1 cellular context compared by ENCODE assay signal in the genomic region with DNA sequence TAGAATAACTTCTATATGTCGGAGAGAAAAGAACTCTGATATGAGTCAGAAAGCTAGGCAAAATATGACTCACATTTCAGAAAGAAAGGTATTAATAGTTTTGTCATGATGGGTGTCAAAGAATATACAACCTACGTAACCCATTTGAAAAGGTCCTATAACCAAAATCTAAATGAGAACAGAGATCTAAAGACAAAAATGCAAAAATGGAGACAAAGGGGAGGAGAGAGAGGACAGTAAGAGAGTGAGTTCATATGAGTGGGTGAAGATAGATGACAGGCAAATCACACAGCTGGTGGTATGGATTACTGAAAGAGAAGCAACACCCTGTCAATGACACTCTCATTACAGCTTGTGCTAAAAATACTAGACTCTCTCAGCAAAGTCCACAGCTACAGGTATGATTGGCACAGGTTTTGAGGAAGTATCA.
TF ChIP-seq lines count a peak whose summit lies in the region.

No MANE protein-coding gene starts in this region.

TF ChIP-seq in GM12878, 131 proteins besides CTCF, POLR2A, EP300 and RAD21 (continued from another document):
- TF ChIP-seq MEF2B (IDR thresholded peaks at IDR 0.05; ENCODE audit: partially characterized antibody, poor library complexity, severe bottlenecking): peak; percentile 55
- peak; percentile 80 for TF ChIP-seq MEF2A (IDR thresholded peaks at IDR 0.05; ENCODE audit: insufficient read depth, low read depth, low read length)
- TF ChIP-seq, protein P1, sequence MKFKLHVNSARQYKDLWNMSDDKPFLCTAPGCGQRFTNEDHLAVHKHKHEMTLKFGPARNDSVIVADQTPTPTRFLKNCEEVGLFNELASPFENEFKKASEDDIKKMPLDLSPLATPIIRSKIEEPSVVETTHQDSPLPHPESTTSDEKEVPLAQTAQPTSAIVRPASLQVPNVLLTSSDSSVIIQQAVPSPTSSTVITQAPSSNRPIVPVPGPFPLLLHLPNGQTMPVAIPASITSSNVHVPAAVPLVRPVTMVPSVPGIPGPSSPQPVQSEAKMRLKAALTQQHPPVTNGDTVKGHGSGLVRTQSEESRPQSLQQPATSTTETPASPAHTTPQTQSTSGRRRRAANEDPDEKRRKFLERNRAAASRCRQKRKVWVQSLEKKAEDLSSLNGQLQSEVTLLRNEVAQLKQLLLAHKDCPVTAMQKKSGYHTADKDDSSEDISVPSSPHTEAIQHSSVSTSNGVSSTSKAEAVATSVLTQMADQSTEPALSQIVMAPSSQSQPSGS (IDR thresholded peaks at IDR 0.05; ENCODE audit: low read length): peak; percentile 90
- TF ChIP-seq, protein P2, sequence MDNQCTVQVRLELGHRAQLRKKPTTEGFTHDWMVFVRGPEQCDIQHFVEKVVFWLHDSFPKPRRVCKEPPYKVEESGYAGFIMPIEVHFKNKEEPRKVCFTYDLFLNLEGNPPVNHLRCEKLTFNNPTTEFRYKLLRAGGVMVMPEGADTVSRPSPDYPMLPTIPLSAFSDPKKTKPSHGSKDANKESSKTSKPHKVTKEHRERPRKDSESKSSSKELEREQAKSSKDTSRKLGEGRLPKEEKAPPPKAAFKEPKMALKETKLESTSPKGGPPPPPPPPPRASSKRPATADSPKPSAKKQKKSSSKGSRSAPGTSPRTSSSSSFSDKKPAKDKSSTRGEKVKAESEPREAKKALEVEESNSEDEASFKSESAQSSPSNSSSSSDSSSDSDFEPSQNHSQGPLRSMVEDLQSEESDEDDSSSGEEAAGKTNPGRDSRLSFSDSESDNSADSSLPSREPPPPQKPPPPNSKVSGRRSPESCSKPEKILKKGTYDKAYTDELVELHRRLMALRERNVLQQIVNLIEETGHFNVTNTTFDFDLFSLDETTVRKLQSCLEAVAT (IDR thresholded peaks at IDR 0.05): no peak
- peak; percentile 48; the same call in 1 of the 2 replicates for TF ChIP-seq PML (IDR thresholded peaks at IDR 0.05; ENCODE audit: low read length)
- TF ChIP-seq IRF4 (IDR thresholded peaks at IDR 0.05; ENCODE audit: low read depth, low read length): 0 out of 2 replicates have a peak, but pooled peaks have one; percentile 21
- peak; percentile 44; the same call in 1 of the 2 replicates for TF ChIP-seq FOXM1 (IDR thresholded peaks at IDR 0.05; ENCODE audit: low read depth, low read length)
- TF ChIP-seq, protein P3, sequence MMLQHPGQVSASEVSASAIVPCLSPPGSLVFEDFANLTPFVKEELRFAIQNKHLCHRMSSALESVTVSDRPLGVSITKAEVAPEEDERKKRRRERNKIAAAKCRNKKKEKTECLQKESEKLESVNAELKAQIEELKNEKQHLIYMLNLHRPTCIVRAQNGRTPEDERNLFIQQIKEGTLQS (IDR thresholded peaks at IDR 0.05; ENCODE audit: borderline replicate concordance, extremely low read depth, low read depth, low read length): no peak
- no peak for TF ChIP-seq ZNF384 (IDR thresholded peaks at IDR 0.05; ENCODE audit: borderline replicate concordance, low read depth, low read length)
- no peak for TF ChIP-seq EGR1 (IDR thresholded peaks at IDR 0.05; ENCODE audit: borderline replicate concordance in 1 of 2, low read depth in 2 of 2, low read length in 2 of 2)
- TF ChIP-seq ZBED1 (IDR thresholded peaks at IDR 0.05; ENCODE audit: borderline replicate concordance): peak; percentile 31; the same call in 1 of the 2 replicates
- TF ChIP-seq, protein P4, sequence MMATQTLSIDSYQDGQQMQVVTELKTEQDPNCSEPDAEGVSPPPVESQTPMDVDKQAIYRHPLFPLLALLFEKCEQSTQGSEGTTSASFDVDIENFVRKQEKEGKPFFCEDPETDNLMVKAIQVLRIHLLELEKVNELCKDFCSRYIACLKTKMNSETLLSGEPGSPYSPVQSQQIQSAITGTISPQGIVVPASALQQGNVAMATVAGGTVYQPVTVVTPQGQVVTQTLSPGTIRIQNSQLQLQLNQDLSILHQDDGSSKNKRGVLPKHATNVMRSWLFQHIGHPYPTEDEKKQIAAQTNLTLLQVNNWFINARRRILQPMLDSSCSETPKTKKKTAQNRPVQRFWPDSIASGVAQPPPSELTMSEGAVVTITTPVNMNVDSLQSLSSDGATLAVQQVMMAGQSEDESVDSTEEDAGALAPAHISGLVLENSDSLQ (IDR thresholded peaks at IDR 0.05): peak; percentile 84
- TF ChIP-seq NFYA (IDR thresholded peaks at IDR 0.05; ENCODE audit: borderline replicate concordance, low read depth, low read length): no peak
